Comparison of ENCODE assay signal across 8 cellular contexts in the genomic region with DNA sequence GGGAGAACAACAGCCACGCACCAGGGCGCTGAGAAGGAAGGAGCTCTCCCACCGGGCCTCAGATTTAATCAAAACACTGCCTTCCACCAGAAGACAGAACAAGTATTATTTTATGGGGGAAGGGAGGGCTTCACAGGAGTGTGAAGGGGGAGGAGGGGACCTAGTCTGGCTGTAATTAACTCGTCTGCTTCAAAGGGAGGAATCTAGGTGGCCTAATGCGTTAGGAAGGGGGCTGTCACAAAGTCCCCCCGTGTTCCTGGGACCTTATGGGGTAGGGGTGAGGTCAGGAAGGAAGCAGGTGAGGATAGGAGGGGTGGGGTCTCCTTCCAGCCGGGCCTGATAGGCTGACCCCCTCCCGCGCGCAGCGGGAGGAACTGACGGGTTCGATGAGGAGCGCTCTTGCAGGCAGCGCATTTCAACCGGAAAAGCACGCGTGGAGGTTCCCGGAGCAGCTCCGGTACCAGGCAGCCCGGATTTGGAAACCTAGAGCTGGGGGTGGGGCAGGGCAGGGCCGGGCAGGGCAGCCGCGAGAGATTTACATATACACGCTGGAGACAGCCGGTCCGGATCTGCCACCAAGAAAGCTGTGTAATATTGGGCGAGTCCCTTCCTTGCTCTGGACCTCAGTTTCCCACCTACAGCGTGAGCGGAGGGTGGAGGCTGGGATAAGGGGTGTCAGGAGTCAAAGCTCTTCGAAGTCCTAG. TPM values are rescaled to one million over a fixed set of nuclear protein-coding genes. Genes with fewer than 3 reads are reported as not detected.
DNase-seq lines count a peak whose midpoint lies in the region; ATAC-seq and TF ChIP-seq lines count a peak whose summit lies in the region.

No MANE protein-coding gene starts in this region.

- no peak for DNase-seq in SK-N-SH
- DNase-seq in choroid plexus epithelial cell (ENCODE audit: low read depth): peak; percentile 56
- peak; percentile 64 to 93 for DNase-seq in lower leg skin (ENCODE audit: low spot score in 2 of 2)
- DNase-seq in stimulated activated naive CD8-positive, alpha-beta T cell treated with anti-CD3 and anti-CD28 coated beads, Interleukin-15, Interleukin-2, amounts not matched to agents 100 U/mL and 50 U/mL, for 24 hours: peak; percentile 20
- DNase-seq in NCI-H774 (lab: John Stamatoyannopoulos, UW): no peak
- no peak for DNase-seq in KG1 (lab: John Stamatoyannopoulos, UW)

- no peaks in the 10 kb centered on the region for H3K9me2 ChIP-seq in SK-N-SH

- TF ChIP-seq RAD21 in SK-N-SH (IDR thresholded peaks at IDR 0.05; ENCODE audit: low read length): no peak

- peaks cover 36 to 64% of the 10 kb centered on the region in 2 experiments; a peak in 3 of 4 replicates for H3K4me1 ChIP-seq in SK-N-SH (ENCODE audit: control insufficient read depth in 1 of 2, insufficient read depth in 2 of 2, low read depth in 1 of 2, low read length in 1 of 2)

- H4K20me1 ChIP-seq in SK-N-SH (ENCODE audit: insufficient read depth): peaks cover 63% of the 10 kb centered on the region

- intact Hi-C loops in lower leg skin (cut with DNase I; ENCODE audit: low total_unique reads): loop anchor here (5.0 to 10.0 kb wide), 2 partner anchors 110 to 152 kb away; no protein-coding TSS in a partner anchor

- TF ChIP-seq CTCF in SK-N-SH (IDR thresholded peaks at IDR 0.05) (no peak), choroid plexus epithelial cell (conservative IDR thresholded peaks at IDR 0.05; ENCODE audit: low read depth, low read length) (no peak), lower leg skin (IDR thresholded peaks at IDR 0.05) (no peak)

- H3K4me2 ChIP-seq in SK-N-SH: peak overlapping the region; percentile 83

- no peak overlapping the region for H2AFZ ChIP-seq in SK-N-SH (ENCODE audit: low read depth)

- no peak for TF ChIP-seq EP300 in SK-N-SH (IDR thresholded peaks at IDR 0.05; ENCODE audit: borderline replicate concordance in 1 of 2, low read depth in 1 of 2, low read length in 1 of 2)

- peak overlapping the region; percentile 57 to 91 for H3K27ac ChIP-seq in SK-N-SH (ENCODE audit: low read depth in 2 of 2, low read length in 1 of 2)

- POLR2A ChIA-PET in SK-N-SH (lab: Yijun Ruan, JAX): interaction anchor here (1.2 to 1.9 kb wide), 2 partner anchors 44 to 48 kb away, joined by 3 to 7 read pairs; no protein-coding TSS in a partner anchor

- H3K9me3 ChIP-seq in SK-N-SH: no peaks in the 10 kb centered on the region

- ATAC-seq in stimulated activated naive CD8-positive, alpha-beta T cell treated with anti-CD3 and anti-CD28 coated beads, Interleukin-15, Interleukin-2, amounts not matched to agents 100 U/mL and 50 U/mL, for 24 hours: no peak
- no peak for ATAC-seq in GM19455 (IDR thresholded peaks at IDR 0.05; ENCODE audit: unreplicated experiment)

- 5% methylated on average over 29 of the region's 31 CpGs for WGBS in SK-N-SH (ENCODE audit: low lambda C conversion rate)
- 3 to 11% methylated on average over 26 to 31 of the region's 31 CpGs for WGBS in lower leg skin, 2 donors

- H3K4me3 ChIP-seq in SK-N-SH (ENCODE audit: low read depth in 2 of 2, low read length in 1 of 2) (peak overlapping the region; percentile 68 to 78), choroid plexus epithelial cell (ENCODE audit: low read depth, low read length) (peak overlapping the region; percentile 85), lower leg skin (ENCODE audit: low read depth, poor library complexity, severe bottlenecking) (peak overlapping the region; percentile 63)

- peaks cover 69% of the 10 kb centered on the region for H3K79me2 ChIP-seq in SK-N-SH (ENCODE audit: insufficient read depth)

- peaks cover 0 to 6% of the 10 kb centered on the region in 2 experiments for H3K36me3 ChIP-seq in SK-N-SH (replicated peaks in 1 of 2; ENCODE audit: control insufficient read depth in 1 of 2, insufficient read depth in 2 of 2, low read length in 1 of 2)

- H3F3A ChIP-seq in SK-N-SH (replicated peaks; ENCODE audit: insufficient read depth): peaks cover 14% of the 10 kb centered on the region

- H3K9ac ChIP-seq in SK-N-SH: peak overlapping the region; percentile 94

- H3K27me3 ChIP-seq in SK-N-SH (ENCODE audit: insufficient read depth): no peaks in the 10 kb centered on the region

- TF ChIP-seq POLR2A in GM19099 (IDR thresholded peaks at IDR 0.05; ENCODE audit: extremely low read depth, insufficient read length, low read depth) (peak; percentile 10), lower leg skin (IDR thresholded peaks at IDR 0.05) (no peak)

- CTCF ChIA-PET in SK-N-SH (lab: Yijun Ruan, JAX): interaction anchor here (0.9 to 2.2 kb wide), 14 partner anchors 15 to 297 kb away, joined by 3 to 15 read pairs (median 3); no protein-coding TSS in a partner anchor

TF ChIP-seq in SK-N-SH, 30 proteins besides CTCF, POLR2A, EP300 and RAD21:
- TF ChIP-seq FOXJ3 (CRISPR knock-in tag; IDR thresholded peaks at IDR 0.05): no peak
- TF ChIP-seq MXI1 (IDR thresholded peaks at IDR 0.05; ENCODE audit: low read depth, low read length): peak; percentile 28; the same call in 1 of the 2 replicates
- no peak for TF ChIP-seq SMC3 (IDR thresholded peaks at IDR 0.05; ENCODE audit: low read depth, low read length)

RNA-seq across cellular contexts. Expression of gene SHB, which starts 2.0 kb away (rescaled TPM):
- 20.5 and 26.0 TPM in 2 replicates for polyA plus RNA-seq in SK-N-SH (2012; rRNA removed)
- polyA plus RNA-seq in SK-N-SH (2012; cell fraction: cytosol; rRNA removed): 14.2 and 18.7 TPM in 2 replicates
- 21.7 and 22.0 TPM in 2 replicates for polyA plus RNA-seq in SK-N-SH (2012; cell fraction: nucleus; rRNA removed)
- 10 to 100 TPM; 27.6 to 42.6 (median 34.5) TPM for total RNA-seq in lower leg skin

Comparison
In these comparisons a context has a peak if more than half of its experiments do, and no peak if none do; other contexts are left out.
1. DNase-seq: peak in choroid plexus epithelial cell (single experiment), lower leg skin (2 of 2) and stimulated activated naive CD8-positive, alpha-beta T cell treated with anti-CD3 and anti-CD28 coated beads, Interleukin-15, Interleukin-2, amounts not matched to agents 100 U/mL and 50 U/mL, for 24 hours (single experiment); none in SK-N-SH (single experiment), NCI-H774 (single experiment) and KG1 (single experiment).
2. Peak in every context shown above with its lines, with median percentiles within 50 percentile points of each other: H3K4me3 ChIP-seq.